Comparison of ENCODE assay signal across 8 cellular contexts in the genomic region with DNA sequence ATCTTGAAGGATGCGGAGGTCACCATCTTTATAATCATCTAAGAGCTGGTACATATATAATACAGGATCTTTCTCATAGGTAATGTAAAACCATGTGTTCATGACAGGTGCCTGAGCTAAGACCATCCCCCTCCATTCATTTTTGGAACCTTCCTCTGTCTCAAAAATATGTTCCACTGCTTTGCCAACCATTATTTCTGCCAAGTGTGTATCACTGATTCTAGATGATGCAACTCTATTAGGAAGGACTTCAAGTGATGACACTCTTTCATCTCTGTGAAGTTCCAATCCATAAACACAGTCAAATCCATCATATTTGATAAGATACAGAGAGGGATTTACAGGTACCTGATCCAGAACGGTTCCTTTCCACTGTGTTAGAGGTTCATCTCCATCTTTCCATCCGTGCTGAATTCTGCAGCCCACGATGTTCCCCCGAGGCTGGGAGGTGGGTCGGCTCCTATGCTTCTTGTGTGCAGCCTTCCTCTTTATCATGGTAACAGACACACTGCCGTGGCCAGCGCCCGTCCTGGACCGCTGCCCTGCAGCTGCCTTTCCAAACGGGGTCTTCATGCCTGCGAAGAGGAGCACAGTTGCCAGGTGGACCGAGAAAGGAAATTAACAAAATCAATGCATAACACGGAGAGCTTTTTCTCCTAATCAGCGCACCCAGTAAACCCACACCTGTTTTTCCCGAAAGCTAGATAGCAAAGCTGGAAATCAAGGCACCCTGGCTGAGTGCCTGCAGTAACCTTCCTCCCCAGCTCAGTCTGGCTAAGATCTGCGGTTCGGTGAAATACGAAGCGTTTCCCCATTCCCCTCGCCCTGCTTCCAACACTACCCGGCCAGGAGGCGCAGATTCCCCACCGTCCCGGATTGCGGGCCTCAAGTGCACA. TPM values are rescaled to one million over a fixed set of nuclear protein-coding genes. Genes with fewer than 3 reads are reported as not detected.
DNase-seq lines count a peak whose midpoint lies in the region; ATAC-seq and TF ChIP-seq lines count a peak whose summit lies in the region.

No MANE protein-coding gene starts in this region.

- H3K27me3 Mint-ChIP-seq in natural killer cell (ENCODE audit: low read depth in 2 of 2), result peaks cover 0 to 38% of the 10 kb centered on the region in 2 donors

- peaks cover 26 to 37% of the 10 kb centered on the region in 2 donors for H3K4me1 Mint-ChIP-seq in natural killer cell

- intact Hi-C loops in natural killer cell (cut with micrococcal nuclease), result no loop called here

- no peaks in the 10 kb centered on the region for H3K36me3 Mint-ChIP-seq in natural killer cell

- no peak for TF ChIP-seq CTCF in epithelial cell of esophagus (IDR thresholded peaks at IDR 0.05; ENCODE audit: insufficient read depth, low read depth, low read length, missing control alignments)
- no peak for TF ChIP-seq CTCF in natural killer cell (IDR thresholded peaks at IDR 0.05)

- H3K27ac Mint-ChIP-seq in natural killer cell, result peak overlapping the region in 1 of 2 donors; percentile 88

- no peaks in the 10 kb centered on the region for H3K9me3 Mint-ChIP-seq in natural killer cell

- no peaks in the 10 kb centered on the region for H3K27me3 ChIP-seq in NT2/D1 (ENCODE audit: insufficient read depth, insufficient read length)

- DNase-seq in NT2/D1 (ENCODE audit: low read depth, low spot score) (no peak), epithelial cell of esophagus (ENCODE audit: low read depth) (no peak), natural killer cell (no peak), GF-D8 (lab: John Stamatoyannopoulos, UW) (no peak)

- H3K4me1 ChIP-seq in NT2/D1 (ENCODE audit: insufficient read depth, insufficient read length), result no peaks in the 10 kb centered on the region

- H3K4me3 ChIP-seq in NT2/D1 (ENCODE audit: insufficient read length, low read depth), result peak overlapping the region; percentile 91
- peak overlapping the region; percentile 69 for H3K4me3 ChIP-seq in epithelial cell of esophagus (ENCODE audit: low read length)

- peak overlapping the region; percentile 92 for H3K4me3 Mint-ChIP-seq in natural killer cell

- ATAC-seq in GM18868 (IDR thresholded peaks at IDR 0.05; ENCODE audit: unreplicated experiment) (peak; percentile 11), natural killer cell (peak in 1 of 3 donors; percentile 20), HG03045 (IDR thresholded peaks at IDR 0.05; ENCODE audit: unreplicated experiment) (no peak), HG03565 (IDR thresholded peaks at IDR 0.05; ENCODE audit: unreplicated experiment) (no peak), HG03521 (IDR thresholded peaks at IDR 0.05; ENCODE audit: unreplicated experiment) (no peak)

- H3K9ac ChIP-seq in NT2/D1 (ENCODE audit: insufficient read length, low read depth), result peak overlapping the region; percentile 96

- peaks cover 46% of the 10 kb centered on the region for H3K36me3 ChIP-seq in NT2/D1 (ENCODE audit: insufficient read depth, insufficient read length, low read length)

- H3K9me3 ChIP-seq in NT2/D1 (ENCODE audit: insufficient read depth, low read length), result no peaks in the 10 kb centered on the region

RNA-seq across cellular contexts. Expression of gene SPIN3, which starts 0.7 kb away (rescaled TPM):
- total RNA-seq in natural killer cell, result 1 to 10 TPM; 5.2 to 6.6 (median 5.6) TPM
